In genomic region chr9:129007035-129007765, GRCh38 we compare ENCODE assay signal across 10 cellular contexts. TPM values are rescaled to one million over a fixed set of nuclear protein-coding genes. Genes with fewer than 3 reads are reported as not detected.
DNase-seq lines count a peak whose midpoint lies in the region; ATAC-seq and TF ChIP-seq lines count a peak whose summit lies in the region.
"Had no signal": no experiment of that assay in that cellular context is flagged by ENCODE, and none has a peak within 500 bp of the region (broad histone marks: within the 10 kb centered on the region; RNA-seq: fewer than 3 reads in every experiment).

No MANE protein-coding gene starts in this region.

- H3K36me3 Mint-ChIP-seq in activated naive CD4-positive, alpha-beta T cell treated with anti-CD3 and anti-CD28 coated beads, Interleukin-2, amount 50 U/mL, for 72 hours: peaks cover 0 to 11% of the 10 kb centered on the region in 2 donors
- peaks cover 23% of the 10 kb centered on the region for H3K36me3 Mint-ChIP-seq in activated naive CD4-positive, alpha-beta T cell treated with anti-CD3 and anti-CD28 coated beads for 36 hours (ENCODE audit: low read depth)
- peaks cover 39% of the 10 kb centered on the region for H3K36me3 Mint-ChIP-seq in nephron (ENCODE audit: low read depth)

- H3K4me3 Mint-ChIP-seq in activated naive CD4-positive, alpha-beta T cell treated with anti-CD3 and anti-CD28 coated beads for 36 hours: no peak overlapping the region
- no peak overlapping the region for H3K4me3 Mint-ChIP-seq in nephron

- no peaks in the 10 kb centered on the region for H3K9me3 Mint-ChIP-seq in activated naive CD4-positive, alpha-beta T cell treated with anti-CD3 and anti-CD28 coated beads, Interleukin-2, amount 50 U/mL, for 72 hours
- no peaks in the 10 kb centered on the region for H3K9me3 Mint-ChIP-seq in activated naive CD4-positive, alpha-beta T cell treated with anti-CD3 and anti-CD28 coated beads for 36 hours
- H3K9me3 Mint-ChIP-seq in nephron: no peaks in the 10 kb centered on the region

- H3K27ac Mint-ChIP-seq in activated naive CD4-positive, alpha-beta T cell treated with anti-CD3 and anti-CD28 coated beads, Interleukin-2, amount 50 U/mL, for 72 hours: peak overlapping the region; percentile 55 to 72
- no peak overlapping the region for H3K27ac Mint-ChIP-seq in activated naive CD4-positive, alpha-beta T cell treated with anti-CD3 and anti-CD28 coated beads for 36 hours
- peak overlapping the region in 2 of 3 experiments; percentile 49 for H3K27ac Mint-ChIP-seq in nephron

- no peak for DNase-seq in activated naive CD4-positive, alpha-beta T cell treated with anti-CD3 and anti-CD28 coated beads, Interleukin-2, amount 50 U/mL, for 72 hours (ENCODE audit: low spot score in 2 of 2)
- no peak for DNase-seq in activated naive CD4-positive, alpha-beta T cell treated with anti-CD3 and anti-CD28 coated beads for 36 hours
- DNase-seq in coronary artery (ENCODE audit: low spot score): no peak
- no peak for DNase-seq in vagina (ENCODE audit: extremely low spot score in 2 of 2)
- no peak for DNase-seq in colonic mucosa
- no peak for DNase-seq in SKM-1 (lab: John Stamatoyannopoulos, UW; ENCODE audit: unreplicated experiment)
- DNase-seq in HCEC 1CT: no peak

- H3K27me3 ChIP-seq in vagina (no peaks in the 10 kb centered on the region), colonic mucosa (no peaks in the 10 kb centered on the region)
- H3K27me3 ChIP-seq: body of pancreas, suprapubic skin had no signal

- H3K27ac ChIP-seq in coronary artery: peak overlapping the region; percentile 33 to 55
- H3K27ac ChIP-seq in vagina: peak overlapping the region; percentile 60
- no peak overlapping the region for H3K27ac ChIP-seq in colonic mucosa
- H3K27ac ChIP-seq: suprapubic skin had no signal

- intact Hi-C loops in activated naive CD4-positive, alpha-beta T cell treated with anti-CD3 and anti-CD28 coated beads for 36 hours (cut with micrococcal nuclease): no loop called here
- intact Hi-C loops in vagina (cut with DNase I) (no loop called here), colonic mucosa (cut with DNase I) (loop anchor here (5.0 kb wide), 1 partner anchor 780 kb away; no protein-coding TSS in a partner anchor)

- H3K27me3 Mint-ChIP-seq in activated naive CD4-positive, alpha-beta T cell treated with anti-CD3 and anti-CD28 coated beads for 36 hours (ENCODE audit: low read depth): no peaks in the 10 kb centered on the region
- no peaks in the 10 kb centered on the region for H3K27me3 Mint-ChIP-seq in nephron (ENCODE audit: low read depth)

- H3K4me1 Mint-ChIP-seq in activated naive CD4-positive, alpha-beta T cell treated with anti-CD3 and anti-CD28 coated beads for 36 hours (ENCODE audit: low read depth): no peaks in the 10 kb centered on the region
- peaks cover 15% of the 10 kb centered on the region for H3K4me1 Mint-ChIP-seq in nephron

- no peak for ATAC-seq in activated naive CD4-positive, alpha-beta T cell treated with anti-CD3 and anti-CD28 coated beads, Interleukin-2, amount 50 U/mL, for 72 hours

- CTCF ChIA-PET in activated naive CD4-positive, alpha-beta T cell treated with anti-CD3 and anti-CD28 coated beads for 36 hours (lab: Charles Lee): interaction anchor here (1.1 to 1.2 kb wide), 2 partner anchors 9 to 26 kb away, joined by 3 to 4 read pairs; no protein-coding TSS in a partner anchor

- H3K4me3 ChIP-seq in coronary artery (no peak overlapping the region), vagina (no peak overlapping the region), colonic mucosa (no peak overlapping the region)
- H3K4me3 ChIP-seq: body of pancreas, suprapubic skin had no signal

- peaks cover 0 to 61% of the 10 kb centered on the region in 2 donors for H3K36me3 ChIP-seq in vagina
- H3K36me3 ChIP-seq in colonic mucosa: peaks cover 5% of the 10 kb centered on the region

- no peak overlapping the region for H3K9ac ChIP-seq in colonic mucosa (ENCODE audit: low read depth in 2 of 2, low read length in 2 of 2)

- H3K4me1 ChIP-seq in vagina: peaks cover 23% of the 10 kb centered on the region
- no peaks in the 10 kb centered on the region for H3K4me1 ChIP-seq in colonic mucosa

- no peak for TF ChIP-seq POLR2A in vagina (IDR thresholded peaks at IDR 0.05)

- TF ChIP-seq CTCF in coronary artery (IDR thresholded peaks at IDR 0.05) (no peak), nephron (IDR thresholded peaks at IDR 0.05; ENCODE audit: unreplicated experiment in 3 of 3) (peak in 2 of 3 experiments; percentile 4 to 27), vagina (IDR thresholded peaks at IDR 0.05) (no peak), colonic mucosa (IDR thresholded peaks at IDR 0.05) (no peak)

- H3K9me3 ChIP-seq in vagina (no peaks in the 10 kb centered on the region), colonic mucosa (no peaks in the 10 kb centered on the region)
- H3K9me3 ChIP-seq: body of pancreas, suprapubic skin had no signal

RNA-seq across cellular contexts. Expression of gene SH3GLB2, which starts 20.9 kb away (rescaled TPM):
- 10 to 100 TPM; 44.1 to 59.9 TPM for total RNA-seq in activated naive CD4-positive, alpha-beta T cell treated with anti-CD3 and anti-CD28 coated beads, Interleukin-2, amount 50 U/mL, for 72 hours
- 10 to 100 TPM; 38.0 to 38.2 TPM for total RNA-seq in activated naive CD4-positive, alpha-beta T cell treated with anti-CD3 and anti-CD28 coated beads for 36 hours
- total RNA-seq in vagina (86.2 TPM), colonic mucosa (100 to 1,000 TPM; 109 to 110 TPM)

RNA-seq across cellular contexts. Expression of gene MIGA2, which starts 29.2 kb away (rescaled TPM):
- total RNA-seq in activated naive CD4-positive, alpha-beta T cell treated with anti-CD3 and anti-CD28 coated beads, Interleukin-2, amount 50 U/mL, for 72 hours: 10 to 100 TPM; 30.4 to 79.3 TPM
- 10 to 100 TPM; 36.3 to 42.7 TPM for total RNA-seq in activated naive CD4-positive, alpha-beta T cell treated with anti-CD3 and anti-CD28 coated beads for 36 hours
- total RNA-seq in vagina: 35.1 TPM
- total RNA-seq in colonic mucosa: 10 to 100 TPM; 47.4 to 74.8 TPM

RNA-seq across cellular contexts. Expression of gene NUP188, which starts 59.7 kb away (rescaled TPM):
- 100 to 1,000 TPM; 110 to 123 TPM for total RNA-seq in activated naive CD4-positive, alpha-beta T cell treated with anti-CD3 and anti-CD28 coated beads, Interleukin-2, amount 50 U/mL, for 72 hours
- total RNA-seq in activated naive CD4-positive, alpha-beta T cell treated with anti-CD3 and anti-CD28 coated beads for 36 hours: 100 to 1,000 TPM; 101 to 112 TPM
- total RNA-seq in vagina (69.0 TPM), colonic mucosa (10 to 100 TPM; 26.8 to 43.9 TPM)

RNA-seq across cellular contexts. Expression of gene DOLK, which starts 59.8 kb away (rescaled TPM):
- total RNA-seq in activated naive CD4-positive, alpha-beta T cell treated with anti-CD3 and anti-CD28 coated beads, Interleukin-2, amount 50 U/mL, for 72 hours: 1 to 10 TPM; 5.1 to 5.6 TPM
- total RNA-seq in activated naive CD4-positive, alpha-beta T cell treated with anti-CD3 and anti-CD28 coated beads for 36 hours: 1 to 10 TPM; 2.5 to 2.7 TPM
- total RNA-seq in vagina (8.1 TPM), colonic mucosa (10 to 100 TPM in 1 of 2 donors, 1 to 10 TPM in 1; 7.9 to 15.8 TPM)

Comparison
In these comparisons a context has a peak if more than half of its experiments do, and no peak if none do; other contexts are left out.
1. CTCF ChIP-seq: peak in nephron (2 of 3); none in coronary artery (single experiment), vagina (0 of 3) and colonic mucosa (single experiment).